ENCODE assay signal across 1 cellular context in genomic region chr4:78149737-78150136, GRCh38.
TF ChIP-seq lines count a peak whose summit lies in the region.

No MANE protein-coding gene starts in this region.

TF ChIP-seq in GM23338, 12 proteins besides CTCF, POLR2A, EP300 and RAD21 (continued from another document):
- TF ChIP-seq ZNF462 (CRISPR knock-in tag; IDR thresholded peaks at IDR 0.05) (no peak), REST (IDR thresholded peaks at IDR 0.05; ENCODE audit: unreplicated experiment) (no peak), ETS1 (IDR thresholded peaks at IDR 0.05) (no peak), EZH2 (IDR thresholded peaks at IDR 0.05; ENCODE audit: low read depth, unreplicated experiment) (no peak), ZNF114 (CRISPR knock-in tag; IDR thresholded peaks at IDR 0.05) (no peak), CREB1 (CRISPR knock-in tag; IDR thresholded peaks at IDR 0.05; ENCODE audit: low read depth) (no peak), ZNF331 (CRISPR knock-in tag; IDR thresholded peaks at IDR 0.05; ENCODE audit: low read depth) (no peak), NANOG (IDR thresholded peaks at IDR 0.05; ENCODE audit: borderline replicate concordance) (no peak), STAT1 (IDR thresholded peaks at IDR 0.05; ENCODE audit: unreplicated experiment) (no peak), JUNB (IDR thresholded peaks at IDR 0.05; ENCODE audit: unreplicated experiment) (no peak)
